In genomic region chr1:87880747-87881133, GRCh38 we compare ENCODE assay signal across 18 cellular contexts.
"Had no signal": no experiment of that assay in that cellular context is flagged by ENCODE, and none has a peak within 500 bp of the region (broad histone marks: within the 10 kb centered on the region; RNA-seq: fewer than 3 reads in every experiment).

No MANE protein-coding gene starts in this region.

- H2AFZ ChIP-seq: hepatocyte, neural progenitor cell had no signal

- H3K27me3 ChIP-seq: brain microvascular endothelial cell, hepatocyte, left lung, neural progenitor cell, ovary, thyroid gland had no signal

- H3K4me2 ChIP-seq: hepatocyte, neural progenitor cell had no signal

- H3K4me1 ChIP-seq: left lung, neural progenitor cell, thyroid gland had no signal

- FAIRE-seq: kidney, urothelium cell line had no signal

- H3K9ac ChIP-seq: neural progenitor cell had no signal

- H3K36me3 ChIP-seq: brain microvascular endothelial cell, left lung, neural progenitor cell, ovary, thyroid gland had no signal

- H3K79me2 ChIP-seq: hepatocyte had no signal

- H3K4me3 ChIP-seq: hepatocyte, left lung, neural progenitor cell, ovary, thyroid gland had no signal

- H3K27ac ChIP-seq: brain microvascular endothelial cell, epithelial cell of prostate, hepatocyte, left lung, neural progenitor cell, ovary, thyroid gland had no signal

- ATAC-seq: activated CD4-positive, CD25-positive, alpha-beta regulatory T cell treated with anti-CD3 and anti-CD28 coated beads, Interleukin-2, amount 50 U/mL, for 24 hours; left lung; stimulated activated naive B cell treated with anti-CD40 and anti-IgM and Interleukin-4, amounts not matched to agents 10 μg/mL and 1 μg/mL and 100 μg/mL, for 72 hours had no signal

- DNase-seq: activated CD4-positive, alpha-beta T cell treated with anti-CD3 and anti-CD28 coated beads, Interleukin-2, amount 50 U/mL, for 1 hour; activated CD8-positive, alpha-beta memory T cell treated with anti-CD3 and anti-CD28 coated beads for 24 hours; activated naive CD4-positive, alpha-beta T cell; anterior cingulate cortex; brain microvascular endothelial cell; effector memory CD4-positive, alpha-beta T cell; kidney; left lung; naive B cell; ovary; stimulated activated CD4-positive, alpha-beta T cell treated with anti-CD3 and anti-CD28 coated beads, Interleukin-4, amount 100 ng/mL, for 1 hour; stimulated activated naive B cell treated with anti-CD40 and anti-IgM and Interleukin-4, amounts not matched to agents 10 μg/mL and 1 μg/mL and 100 μg/mL, for 72 hours; thyroid gland had no signal

- H3K9me3 ChIP-seq: left lung, ovary, thyroid gland had no signal
